Comparison of ENCODE assay signal across 26 cellular contexts in the genomic region with DNA sequence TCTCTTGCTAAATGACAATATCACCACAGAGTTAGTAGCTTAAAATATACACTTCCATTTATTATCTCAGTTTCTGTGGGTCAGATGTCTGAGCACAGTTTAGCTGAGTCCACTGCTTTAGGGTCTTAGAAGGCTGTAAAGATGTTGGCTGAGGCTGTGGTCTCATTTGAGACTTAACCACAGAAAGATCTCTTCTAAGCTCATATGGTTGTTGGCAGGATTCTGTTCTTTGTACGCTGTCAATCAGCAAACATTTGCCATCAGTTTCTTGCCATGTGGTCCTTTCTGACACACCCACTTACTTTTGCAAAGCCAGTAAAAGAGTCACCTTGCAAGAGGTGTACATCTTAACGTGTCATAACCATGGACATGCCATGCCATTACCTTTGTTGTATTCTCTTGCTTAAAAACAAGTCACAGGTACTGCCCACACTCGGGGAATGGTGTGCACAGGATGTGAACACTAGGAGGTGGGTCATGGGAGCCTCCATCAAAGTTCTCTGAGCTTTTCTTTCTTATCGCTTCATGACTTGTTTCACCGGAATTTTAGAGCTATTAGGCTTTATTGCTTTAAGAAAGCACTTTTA. TPM values are rescaled to one million over a fixed set of nuclear protein-coding genes. Genes with fewer than 3 reads are reported as not detected.
A peak's percentile ranks its signal among the peaks of the same experiment; 100 is the strongest.
DNase-seq lines count a peak whose midpoint lies in the region; ATAC-seq and TF ChIP-seq lines count a peak whose summit lies in the region.
"Had no signal": no experiment of that assay in that cellular context is flagged by ENCODE, and none has a peak within 500 bp of the region (broad histone marks: within the 10 kb centered on the region; RNA-seq: fewer than 3 reads in every experiment).

No MANE protein-coding gene starts in this region.

- peak overlapping the region; percentile 32 for H3K4me3 Mint-ChIP-seq in CD4-positive, alpha-beta T cell
- no peak overlapping the region for H3K4me3 Mint-ChIP-seq in activated naive CD8-positive, alpha-beta T cell treated with anti-CD3 and anti-CD28 coated beads, Interleukin-2, amount 50 U/mL, for 24 hours
- H3K4me3 Mint-ChIP-seq: brain had no signal

- no peak overlapping the region for H3K27ac ChIP-seq in CD4-positive, alpha-beta T cell (ENCODE audit: low read depth, low read length)
- H3K27ac ChIP-seq in neutrophil: peak overlapping the region; percentile 48
- H3K27ac ChIP-seq: GM23248, pancreas, Peyer's patch, right atrium auricular region, upper lobe of left lung had no signal

- DNase-seq in CD4-positive, alpha-beta T cell: no peak
- DNase-seq in Jurkat, Clone E6-1 (ENCODE audit: low read depth, low spot score): peak; percentile 40
- no peak for DNase-seq in activated naive CD8-positive, alpha-beta T cell treated with anti-CD3 and anti-CD28 coated beads, Interleukin-2, amount 50 U/mL, for 24 hours
- DNase-seq in kidney tubule cell (ENCODE audit: low spot score) (no peak), HCEC 1CT (no peak)
- DNase-seq: activated effector memory CD4-positive, alpha-beta T cell treated with anti-CD3 and anti-CD28 coated beads, Interleukin-2, amount 50 U/mL, for 16 hours; C1 segment of cervical spinal cord; Calu3; GM23248; islet precursor cell; midbrain; MM.1S; NCI-H1417 treated with DMSO at 0.1 percent for 48 hours; NCI-H2081; NCI-H2227 treated with DMSO at 0.1 percent for 48 hours; NCI-H526 treated with DMSO at 0.1 percent for 48 hours; pancreas; Peyer's patch; SHP77 treated with DMSO at 0.1 percent for 48 hours; stimulated activated CD4-positive, alpha-beta T cell treated with anti-CD3 and anti-CD28 coated beads, Interleukin-2, amount 100 ng/mL, for 24 hours; substantia nigra; upper lobe of left lung had no signal

- H3K4me1 Mint-ChIP-seq in CD4-positive, alpha-beta T cell (ENCODE audit: low read depth): peaks cover 92% of the 10 kb centered on the region
- peaks cover 87% of the 10 kb centered on the region for H3K4me1 Mint-ChIP-seq in activated naive CD8-positive, alpha-beta T cell treated with anti-CD3 and anti-CD28 coated beads, Interleukin-2, amount 50 U/mL, for 24 hours

- H3K9me3 ChIP-seq in CD4-positive, alpha-beta T cell (ENCODE audit: control insufficient read depth, low read length): no peaks in the 10 kb centered on the region
- H3K9me3 ChIP-seq in neutrophil: no peaks in the 10 kb centered on the region
- H3K9me3 ChIP-seq: pancreas, Peyer's patch, right atrium auricular region, upper lobe of left lung had no signal

- no peak overlapping the region for H3K4me3 ChIP-seq in Jurkat, Clone E6-1 (ENCODE audit: low read length)
- peak overlapping the region in 1 of 2 experiments; percentile 22 for H3K4me3 ChIP-seq in neutrophil (ENCODE audit: low read depth in 1 of 2, low read length in 1 of 2)
- H3K4me3 ChIP-seq: GM23248, pancreas, Peyer's patch, right atrium auricular region, upper lobe of left lung had no signal

- ATAC-seq in CD4-positive, alpha-beta T cell (ENCODE audit: poor library complexity): peak; percentile 41
- ATAC-seq in activated naive CD8-positive, alpha-beta T cell treated with anti-CD3 and anti-CD28 coated beads, Interleukin-2, amount 50 U/mL, for 24 hours: peak; percentile 38
- ATAC-seq in HG02588 (IDR thresholded peaks at IDR 0.05; ENCODE audit: unreplicated experiment): no peak
- ATAC-seq: pancreas had no signal

- H3K27ac Mint-ChIP-seq in CD4-positive, alpha-beta T cell: peak overlapping the region; percentile 3
- no peak overlapping the region for H3K27ac Mint-ChIP-seq in activated naive CD8-positive, alpha-beta T cell treated with anti-CD3 and anti-CD28 coated beads, Interleukin-2, amount 50 U/mL, for 24 hours
- H3K27ac Mint-ChIP-seq: brain had no signal

- no peak for TF ChIP-seq CTCF in CD4-positive, alpha-beta T cell (IDR thresholded peaks at IDR 0.05)
- TF ChIP-seq CTCF in neutrophil (IDR thresholded peaks at IDR 0.05): no peak

- H3K4me1 ChIP-seq in neutrophil (ENCODE audit: control insufficient read depth in 1 of 2, insufficient read depth in 1 of 2, low read depth in 1 of 2, low read length in 1 of 2): peaks cover 54 to 75% of the 10 kb centered on the region in 2 experiments

- H3K9me3 Mint-ChIP-seq in CD4-positive, alpha-beta T cell: peaks cover 2% of the 10 kb centered on the region
- peaks cover 5% of the 10 kb centered on the region for H3K9me3 Mint-ChIP-seq in activated naive CD8-positive, alpha-beta T cell treated with anti-CD3 and anti-CD28 coated beads, Interleukin-2, amount 50 U/mL, for 24 hours

- intact Hi-C loops in CD4-positive, alpha-beta T cell (cut with DNase I, micrococcal nuclease): loop anchor here in 1 of 2 experiments (5.0 kb wide), 1 partner anchor 47 kb away; no protein-coding TSS in a partner anchor

- no peaks in the 10 kb centered on the region for H3K27me3 Mint-ChIP-seq in CD4-positive, alpha-beta T cell
- no peaks in the 10 kb centered on the region for H3K27me3 Mint-ChIP-seq in activated naive CD8-positive, alpha-beta T cell treated with anti-CD3 and anti-CD28 coated beads, Interleukin-2, amount 50 U/mL, for 24 hours
- H3K27me3 Mint-ChIP-seq: brain had no signal

- POLR2A ChIA-PET in CD4-positive, alpha-beta T cell (lab: Charles Lee): interaction anchor here (0.9 to 2.7 kb wide), 3 partner anchors 13 to 22 kb away, joined by 3 to 8 read pairs (median 3); no protein-coding TSS in a partner anchor

- CTCF ChIA-PET in CD4-positive, alpha-beta T cell (lab: Charles Lee): interaction anchor here (1.2 kb wide), 1 partner anchor 9 kb away, joined by 3 read pairs; no protein-coding TSS in a partner anchor

- H3K27me3 ChIP-seq in CD4-positive, alpha-beta T cell (ENCODE audit: control insufficient read depth, insufficient read depth, low read length): no peaks in the 10 kb centered on the region
- no peaks in the 10 kb centered on the region for H3K27me3 ChIP-seq in neutrophil
- H3K27me3 ChIP-seq: pancreas, Peyer's patch, right atrium auricular region, upper lobe of left lung had no signal

- no peaks in the 10 kb centered on the region for H3K36me3 ChIP-seq in neutrophil
- H3K36me3 ChIP-seq: pancreas, Peyer's patch, right atrium auricular region, upper lobe of left lung had no signal

- H3K36me3 Mint-ChIP-seq in CD4-positive, alpha-beta T cell (ENCODE audit: low read depth): peaks cover 16% of the 10 kb centered on the region
- peaks cover 21% of the 10 kb centered on the region for H3K36me3 Mint-ChIP-seq in activated naive CD8-positive, alpha-beta T cell treated with anti-CD3 and anti-CD28 coated beads, Interleukin-2, amount 50 U/mL, for 24 hours (ENCODE audit: low read depth)

RNA-seq across cellular contexts. Expression of a gene that starts 18.7 kb away (rescaled TPM):
- 100 to 1,000 TPM; 135 to 145 TPM for total RNA-seq in CD4-positive, alpha-beta T cell
- 17.0 TPM for polyA plus RNA-seq in Jurkat, Clone E6-1 (2012; ENCODE audit: insufficient read depth, insufficient read length)
